ENCODE assay signal across 8 cellular contexts in the genomic region with DNA sequence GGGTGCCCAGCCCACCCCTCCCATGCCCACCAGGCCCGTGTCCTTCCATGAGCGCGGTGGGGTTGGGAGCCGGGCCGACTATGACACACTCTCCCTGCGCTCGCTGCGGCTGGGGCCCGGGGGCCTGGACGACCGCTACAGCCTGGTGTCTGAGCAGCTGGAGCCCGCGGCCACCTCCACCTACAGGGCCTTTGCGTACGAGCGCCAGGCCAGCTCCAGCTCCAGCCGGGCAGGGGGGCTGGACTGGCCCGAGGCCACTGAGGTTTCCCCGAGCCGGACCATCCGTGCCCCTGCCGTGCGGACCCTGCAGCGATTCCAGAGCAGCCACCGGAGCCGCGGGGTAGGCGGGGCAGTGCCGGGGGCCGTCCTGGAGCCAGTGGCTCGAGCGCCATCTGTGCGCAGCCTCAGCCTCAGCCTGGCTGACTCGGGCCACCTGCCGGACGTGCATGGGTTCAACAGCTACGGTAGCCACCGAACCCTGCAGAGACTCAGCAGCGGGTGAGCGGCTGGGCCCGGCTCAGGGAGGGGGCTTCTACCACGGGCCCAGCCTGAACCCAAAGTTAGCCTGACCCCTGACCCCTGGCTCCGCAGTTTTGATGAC. TPM values are rescaled to one million over a fixed set of nuclear protein-coding genes. Genes with fewer than 3 reads are reported as not detected.
DNase-seq lines count a peak whose midpoint lies in the region; ATAC-seq and TF ChIP-seq lines count a peak whose summit lies in the region.

No MANE protein-coding gene starts in this region.

- H3K4me3 ChIP-seq in skeletal muscle cell (ENCODE audit: low read depth, low read length): peak overlapping the region; percentile 34
- no peak overlapping the region for H3K4me3 ChIP-seq in neural progenitor cell

- H3K4me1 Mint-ChIP-seq in activated B cell treated with CpG ODN at 0.5 μM for 24 hours (no peaks in the 10 kb centered on the region), neural progenitor cell (no peaks in the 10 kb centered on the region)

- H3K4me2 ChIP-seq in neural progenitor cell: no peak overlapping the region

- no peak overlapping the region for H3K27ac ChIP-seq in neural progenitor cell

- no peaks in the 10 kb centered on the region for H4K20me1 ChIP-seq in neural progenitor cell (ENCODE audit: low read depth)

- H3K79me2 ChIP-seq in neural progenitor cell (ENCODE audit: low read depth): no peaks in the 10 kb centered on the region

- H3K27ac Mint-ChIP-seq in activated B cell treated with CpG ODN at 0.5 μM for 24 hours: no peak overlapping the region
- H3K27ac Mint-ChIP-seq in neural progenitor cell: no peak overlapping the region

- CTCF ChIA-PET in activated B cell treated with CpG ODN at 0.5 μM for 24 hours (lab: Charles Lee): interaction anchor here (1.1 to 1.5 kb wide), 4 partner anchors 72 to 147 kb away, joined by 3 to 8 read pairs (median 4); no protein-coding TSS in a partner anchor

- no peaks in the 10 kb centered on the region for H3K36me3 ChIP-seq in neural progenitor cell

- peaks cover 3% of the 10 kb centered on the region for H3K27me3 Mint-ChIP-seq in activated B cell treated with CpG ODN at 0.5 μM for 24 hours
- H3K27me3 Mint-ChIP-seq in neural progenitor cell (ENCODE audit: insufficient read depth, low read depth): peaks cover 6% of the 10 kb centered on the region

- no peaks in the 10 kb centered on the region for H3F3A ChIP-seq in neural progenitor cell (ENCODE audit: low read depth)

- peak; percentile 31 for DNase-seq in SKM-1 treated with dmso at 0.1 percent for 144 hours (lab: John Stamatoyannopoulos, UW; ENCODE audit: unreplicated experiment)
- no peak for DNase-seq in SKM-1 (lab: John Stamatoyannopoulos, UW; ENCODE audit: unreplicated experiment)
- peak; percentile 56 for DNase-seq in activated B cell treated with CpG ODN at 0.5 μM for 24 hours
- DNase-seq in fibroblast of the conjunctiva (ENCODE audit: low read depth): peak; percentile 31
- DNase-seq in skeletal muscle cell (ENCODE audit: low read depth): no peak
- DNase-seq in neural progenitor cell (ENCODE audit: low spot score): no peak

- peaks cover 10% of the 10 kb centered on the region for H3K4me1 ChIP-seq in neural progenitor cell

- TF ChIP-seq CTCF in activated B cell treated with CpG ODN at 0.5 μM for 24 hours (IDR thresholded peaks at IDR 0.05) (no peak), neural progenitor cell (IDR thresholded peaks at IDR 0.05) (no peak)

- H3K9ac ChIP-seq in neural progenitor cell: no peak overlapping the region

- no peak overlapping the region for H2AFZ ChIP-seq in neural progenitor cell (replicated peaks)

- no peaks in the 10 kb centered on the region for H3K9me3 ChIP-seq in neural progenitor cell (ENCODE audit: low read depth)

- H3K4me3 Mint-ChIP-seq in activated B cell treated with CpG ODN at 0.5 μM for 24 hours (peak overlapping the region; percentile 24), neural progenitor cell (no peak overlapping the region)

- intact Hi-C loops in activated B cell treated with CpG ODN at 0.5 μM for 24 hours (cut with micrococcal nuclease): no loop called here

- H3K36me3 Mint-ChIP-seq in activated B cell treated with CpG ODN at 0.5 μM for 24 hours (ENCODE audit: low read depth) (no peaks in the 10 kb centered on the region), neural progenitor cell (no peaks in the 10 kb centered on the region)

- H3K27me3 ChIP-seq in neural progenitor cell: no peaks in the 10 kb centered on the region

- no peaks in the 10 kb centered on the region for H3K9me3 Mint-ChIP-seq in activated B cell treated with CpG ODN at 0.5 μM for 24 hours
- H3K9me3 Mint-ChIP-seq in neural progenitor cell: peaks cover 9% of the 10 kb centered on the region

- peak; percentile 67 for ATAC-seq in HG03175 (IDR thresholded peaks at IDR 0.05; ENCODE audit: unreplicated experiment)
- peak; percentile 93 for ATAC-seq in activated B cell treated with CpG ODN at 0.5 μM for 24 hours (ENCODE audit: low read depth)
- ATAC-seq in HG03432 (IDR thresholded peaks at IDR 0.05; ENCODE audit: unreplicated experiment): no peak

- POLR2A ChIA-PET in activated B cell treated with CpG ODN at 0.5 μM for 24 hours (lab: Charles Lee): interaction anchor here (0.9 to 1.0 kb wide), 3 partner anchors 10 to 42 kb away, joined by 3 to 4 read pairs (median 3); partner anchors contain the start of gene SIGIRR

RNA-seq across cellular contexts. Expression of gene PKP3, which starts 3.0 kb away (rescaled TPM):
- 0.18 TPM in 1 of 2 replicates, not detected in the other for total RNA-seq in activated B cell treated with CpG ODN at 0.5 μM for 24 hours
- total RNA-seq in neural progenitor cell (ENCODE audit: low replicate concordance): 6.5 and 8.5 TPM in 2 replicates

RNA-seq across cellular contexts. Expression of gene SIGIRR, which starts 17.8 kb away (rescaled TPM):
- total RNA-seq in activated B cell treated with CpG ODN at 0.5 μM for 24 hours (19.8 and 24.2 TPM in 2 replicates), neural progenitor cell (ENCODE audit: low replicate concordance) (5.4 and 8.4 TPM in 2 replicates)

RNA-seq across cellular contexts. Expression of gene B4GALNT4, which starts 27.7 kb away (rescaled TPM):
- total RNA-seq in activated B cell treated with CpG ODN at 0.5 μM for 24 hours: not detected in 2 replicates
- total RNA-seq in neural progenitor cell (ENCODE audit: low replicate concordance): 16.4 and 110 TPM in 2 replicates

RNA-seq across cellular contexts. Expression of gene ANO9, which starts 44.8 kb away (rescaled TPM):
- total RNA-seq in activated B cell treated with CpG ODN at 0.5 μM for 24 hours (37.2 and 46.1 TPM in 2 replicates), neural progenitor cell (ENCODE audit: low replicate concordance) (1.3 and 4.7 TPM in 2 replicates)

RNA-seq across cellular contexts. Expression of gene PTDSS2, which starts 53.0 kb away (rescaled TPM):
- 17.8 and 22.0 TPM in 2 replicates for total RNA-seq in activated B cell treated with CpG ODN at 0.5 μM for 24 hours
- 24.7 and 44.2 TPM in 2 replicates for total RNA-seq in neural progenitor cell (ENCODE audit: low replicate concordance)

Comparison
In these comparisons a context has a peak if more than half of its experiments do, and no peak if none do; other contexts are left out.
1. DNase-seq: peak in SKM-1 treated with dmso at 0.1 percent for 144 hours (single experiment), activated B cell treated with CpG ODN at 0.5 μM for 24 hours (single experiment) and fibroblast of the conjunctiva (single experiment); none in SKM-1 (single experiment), skeletal muscle cell (single experiment) and neural progenitor cell (single experiment).
2. RNA of gene B4GALNT4, which starts 27.7 kb away (total RNA-seq): 16.4 to 110 TPM in neural progenitor cell; not detected in activated B cell treated with CpG ODN at 0.5 μM for 24 hours; every median in the first group is over 10 times any median in the second.